In the genomic region with DNA sequence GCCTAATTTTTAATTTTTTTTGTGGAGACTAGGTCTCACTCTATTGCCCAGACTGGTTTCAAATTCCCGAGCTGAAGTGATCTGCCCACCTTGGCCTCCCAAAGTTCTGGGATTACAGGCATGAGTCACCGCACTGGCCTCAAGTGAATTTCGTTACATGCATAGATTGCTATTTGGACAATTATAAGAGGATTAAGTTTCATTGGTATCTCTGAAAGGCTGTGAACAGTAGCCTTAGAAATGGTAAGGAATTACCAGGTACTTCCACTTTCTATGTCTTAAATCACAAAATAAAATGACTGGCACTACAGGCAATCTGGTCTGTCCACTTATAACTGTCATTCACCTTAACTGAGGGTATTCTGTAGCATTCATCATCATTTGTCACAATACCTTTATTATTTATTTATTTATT, we compare ENCODE assay signal across 1 cellular context.
TF ChIP-seq lines count a peak whose summit lies in the region.

No MANE protein-coding gene starts in this region.

TF ChIP-seq in Ishikawa, 13 proteins besides CTCF, POLR2A, EP300 and RAD21:
- TF ChIP-seq EGR1 (IDR thresholded peaks at IDR 0.05) (peak; percentile 2; the same call in 1 of the 2 replicates), CREB1 (IDR thresholded peaks at IDR 0.05; ENCODE audit: low read depth) (no peak), ZBTB7A (IDR thresholded peaks at IDR 0.05; ENCODE audit: low read depth) (0 out of 2 replicates have a peak, but pooled peaks have one; percentile 42), CEBPB (IDR thresholded peaks at IDR 0.05) (peak; percentile 42; the same call in 1 of the 2 replicates), FOXM1 (IDR thresholded peaks at IDR 0.05; ENCODE audit: borderline replicate concordance, low read depth) (peak; percentile 76; the same call in 1 of the 2 replicates), TEAD4 (IDR thresholded peaks at IDR 0.05) (peak; percentile 97), TCF12 (IDR thresholded peaks at IDR 0.05; ENCODE audit: low read depth) (peak; percentile 93), NFIC (IDR thresholded peaks at IDR 0.05) (peak; percentile 83), TAF1 (IDR thresholded peaks at IDR 0.05; ENCODE audit: low read depth) (no peak)
- TF ChIP-seq, protein P1, sequence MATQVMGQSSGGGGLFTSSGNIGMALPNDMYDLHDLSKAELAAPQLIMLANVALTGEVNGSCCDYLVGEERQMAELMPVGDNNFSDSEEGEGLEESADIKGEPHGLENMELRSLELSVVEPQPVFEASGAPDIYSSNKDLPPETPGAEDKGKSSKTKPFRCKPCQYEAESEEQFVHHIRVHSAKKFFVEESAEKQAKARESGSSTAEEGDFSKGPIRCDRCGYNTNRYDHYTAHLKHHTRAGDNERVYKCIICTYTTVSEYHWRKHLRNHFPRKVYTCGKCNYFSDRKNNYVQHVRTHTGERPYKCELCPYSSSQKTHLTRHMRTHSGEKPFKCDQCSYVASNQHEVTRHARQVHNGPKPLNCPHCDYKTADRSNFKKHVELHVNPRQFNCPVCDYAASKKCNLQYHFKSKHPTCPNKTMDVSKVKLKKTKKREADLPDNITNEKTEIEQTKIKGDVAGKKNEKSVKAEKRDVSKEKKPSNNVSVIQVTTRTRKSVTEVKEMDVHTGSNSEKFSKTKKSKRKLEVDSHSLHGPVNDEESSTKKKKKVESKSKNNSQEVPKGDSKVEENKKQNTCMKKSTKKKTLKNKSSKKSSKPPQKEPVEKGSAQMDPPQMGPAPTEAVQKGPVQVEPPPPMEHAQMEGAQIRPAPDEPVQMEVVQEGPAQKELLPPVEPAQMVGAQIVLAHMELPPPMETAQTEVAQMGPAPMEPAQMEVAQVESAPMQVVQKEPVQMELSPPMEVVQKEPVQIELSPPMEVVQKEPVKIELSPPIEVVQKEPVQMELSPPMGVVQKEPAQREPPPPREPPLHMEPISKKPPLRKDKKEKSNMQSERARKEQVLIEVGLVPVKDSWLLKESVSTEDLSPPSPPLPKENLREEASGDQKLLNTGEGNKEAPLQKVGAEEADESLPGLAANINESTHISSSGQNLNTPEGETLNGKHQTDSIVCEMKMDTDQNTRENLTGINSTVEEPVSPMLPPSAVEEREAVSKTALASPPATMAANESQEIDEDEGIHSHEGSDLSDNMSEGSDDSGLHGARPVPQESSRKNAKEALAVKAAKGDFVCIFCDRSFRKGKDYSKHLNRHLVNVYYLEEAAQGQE (IDR thresholded peaks at IDR 0.05; ENCODE audit: low read depth): no peak
- TF ChIP-seq, protein P2, sequence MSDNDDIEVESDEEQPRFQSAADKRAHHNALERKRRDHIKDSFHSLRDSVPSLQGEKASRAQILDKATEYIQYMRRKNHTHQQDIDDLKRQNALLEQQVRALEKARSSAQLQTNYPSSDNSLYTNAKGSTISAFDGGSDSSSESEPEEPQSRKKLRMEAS (IDR thresholded peaks at IDR 0.05): peak; percentile 39; the same call in 1 of the 2 replicates
- TF ChIP-seq, protein P3, sequence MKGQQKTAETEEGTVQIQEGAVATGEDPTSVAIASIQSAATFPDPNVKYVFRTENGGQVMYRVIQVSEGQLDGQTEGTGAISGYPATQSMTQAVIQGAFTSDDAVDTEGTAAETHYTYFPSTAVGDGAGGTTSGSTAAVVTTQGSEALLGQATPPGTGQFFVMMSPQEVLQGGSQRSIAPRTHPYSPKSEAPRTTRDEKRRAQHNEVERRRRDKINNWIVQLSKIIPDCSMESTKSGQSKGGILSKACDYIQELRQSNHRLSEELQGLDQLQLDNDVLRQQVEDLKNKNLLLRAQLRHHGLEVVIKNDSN (IDR thresholded peaks at IDR 0.05): no peak; the same call in 1 of the 2 replicates
